ENCODE assay signal across 8 cellular contexts in the genomic region with DNA sequence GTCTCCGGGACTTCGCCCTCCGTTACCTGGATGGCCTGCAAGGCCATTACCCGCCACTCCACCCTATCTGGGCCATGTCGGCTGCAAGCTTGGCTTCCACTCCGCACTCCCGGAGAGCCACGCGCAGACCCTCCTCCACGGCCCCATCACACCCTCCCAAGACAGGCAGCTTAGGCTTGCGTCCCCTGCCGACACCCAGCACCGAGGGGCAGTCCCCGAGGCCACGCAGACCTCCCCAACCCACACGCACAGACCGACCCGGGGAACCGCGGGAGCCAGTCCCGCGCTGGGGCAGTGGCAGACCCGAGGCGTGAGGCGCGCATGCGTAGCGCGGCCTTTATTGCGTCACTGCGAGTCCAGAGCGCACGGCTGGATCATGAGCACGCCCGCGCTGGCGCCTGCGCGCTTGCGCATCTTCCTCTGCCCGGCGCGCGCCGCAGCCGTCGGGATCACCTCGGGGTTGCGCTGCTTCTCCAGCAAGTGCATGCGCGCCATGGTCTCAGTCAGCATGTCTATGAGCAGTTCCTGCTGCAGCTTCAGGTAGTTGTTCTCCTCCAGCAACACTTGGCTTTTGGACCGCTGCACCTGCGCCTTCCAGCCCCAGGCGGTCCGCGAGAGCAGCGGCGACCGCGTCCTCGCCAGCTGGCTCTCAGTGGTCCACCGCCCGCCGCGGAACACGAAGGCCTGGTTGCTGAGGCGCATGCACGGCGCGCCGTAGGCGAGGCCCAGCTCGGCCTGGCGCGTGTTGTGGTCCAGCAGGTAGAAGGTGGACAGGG. TPM values are rescaled to one million over a fixed set of nuclear protein-coding genes. Genes with fewer than 3 reads are reported as not detected.
A peak's percentile ranks its signal among the peaks of the same experiment; 100 is the strongest.
DNase-seq lines count a peak whose midpoint lies in the region; ATAC-seq and TF ChIP-seq lines count a peak whose summit lies in the region.

No MANE protein-coding gene starts in this region.

- H3K4me3 ChIP-seq in BE2C (ENCODE audit: low read depth, low read length) (peak overlapping the region; percentile 93), colonic mucosa (peak overlapping the region; percentile 86)

- H3K36me3 ChIP-seq in BE2C (no peaks in the 10 kb centered on the region), colonic mucosa (no peaks in the 10 kb centered on the region)

- intact Hi-C loops in colonic mucosa (cut with DNase I) = no loop called here
- intact Hi-C loops in left colon (cut with DNase I, micrococcal nuclease) = no loop called here

- peak; percentile 90 for ATAC-seq in HG03442 (IDR thresholded peaks at IDR 0.05; ENCODE audit: unreplicated experiment)
- peak; percentile 91 for ATAC-seq in left colon

- H3K9me3 ChIP-seq in BE2C = peaks cover 6% of the 10 kb centered on the region; the same call in 1 of the 2 replicates
- no peaks in the 10 kb centered on the region for H3K9me3 ChIP-seq in colonic mucosa

- DNase-seq in BE2C (peak; percentile 96), GM19240 (ENCODE audit: insufficient read length, low spot score) (peak; percentile 77), NCI-H524 (lab: John Stamatoyannopoulos, UW) (peak; percentile 83 to 95), colonic mucosa (peak; percentile 97), left colon (peak; percentile 95 to 97)
- peak; percentile 96 for DNase-seq in activated CD4-positive, alpha-beta T cell treated with anti-CD3 and anti-CD28 coated beads for 48 hours
- peak; percentile 77 to 91 (median 87) for DNase-seq in stimulated activated CD4-positive, alpha-beta T cell treated with anti-CD3 and anti-CD28 coated beads, Interleukin-1b, Interleukin-23, amount 100 ng/mL, for 24 hours (ENCODE audit: low read depth in 4 of 4, low spot score in 1 of 4)

- H3K27ac ChIP-seq in colonic mucosa = peak overlapping the region; percentile 96

- peak overlapping the region; percentile 90 to 96 for H3K9ac ChIP-seq in colonic mucosa (ENCODE audit: low read depth in 2 of 2, low read length in 2 of 2)

- H3K27me3 ChIP-seq in BE2C (no peaks in the 10 kb centered on the region), colonic mucosa (no peaks in the 10 kb centered on the region)

- H3K4me1 ChIP-seq in BE2C (peaks cover 3% of the 10 kb centered on the region; the same call in 1 of the 2 replicates), colonic mucosa (peaks cover 15% of the 10 kb centered on the region)

- TF ChIP-seq CTCF in BE2C (IDR thresholded peaks at IDR 0.05; ENCODE audit: low read depth, low read length) = no peak
- TF ChIP-seq CTCF in colonic mucosa (IDR thresholded peaks at IDR 0.05) = no peak

RNA-seq across cellular contexts. Expression of a gene that starts 2.4 kb away (rescaled TPM):
- not detected for polyA plus RNA-seq in BE2C (2012; ENCODE audit: insufficient read depth, insufficient read length, low read depth)
- total RNA-seq in colonic mucosa = not detected
- total RNA-seq in left colon = not detected

RNA-seq across cellular contexts. Expression of a gene that starts 20.3 kb away (rescaled TPM):
- 525 TPM for polyA plus RNA-seq in BE2C (2012; ENCODE audit: insufficient read depth, insufficient read length, low read depth)
- 100 to 1,000 TPM; 571 to 818 TPM for total RNA-seq in colonic mucosa
- total RNA-seq in left colon = 100 to 1,000 TPM; 506 to 601 TPM

RNA-seq across cellular contexts. Expression of a gene that starts 54.2 kb away (rescaled TPM):
- 21.4 TPM for polyA plus RNA-seq in BE2C (2012; ENCODE audit: insufficient read depth, insufficient read length, low read depth)
- total RNA-seq in colonic mucosa = 10 to 100 TPM; 29.7 TPM
- total RNA-seq in left colon = 10 to 100 TPM; 22.1 to 24.9 TPM

RNA-seq across cellular contexts. Expression of a gene that starts 55.0 kb away (rescaled TPM):
- 678 TPM for polyA plus RNA-seq in BE2C (2012; ENCODE audit: insufficient read depth, insufficient read length, low read depth)
- 100 to 1,000 TPM; 332 to 510 TPM for total RNA-seq in colonic mucosa
- 100 to 1,000 TPM; 352 to 431 TPM for total RNA-seq in left colon

Comparison
In these comparisons a context has a peak if more than half of its experiments do, and no peak if none do; other contexts are left out.
1. Peak in every context shown above with its lines: DNase-seq, ATAC-seq, H3K4me3 ChIP-seq and H3K27ac ChIP-seq.